In the genomic region with DNA sequence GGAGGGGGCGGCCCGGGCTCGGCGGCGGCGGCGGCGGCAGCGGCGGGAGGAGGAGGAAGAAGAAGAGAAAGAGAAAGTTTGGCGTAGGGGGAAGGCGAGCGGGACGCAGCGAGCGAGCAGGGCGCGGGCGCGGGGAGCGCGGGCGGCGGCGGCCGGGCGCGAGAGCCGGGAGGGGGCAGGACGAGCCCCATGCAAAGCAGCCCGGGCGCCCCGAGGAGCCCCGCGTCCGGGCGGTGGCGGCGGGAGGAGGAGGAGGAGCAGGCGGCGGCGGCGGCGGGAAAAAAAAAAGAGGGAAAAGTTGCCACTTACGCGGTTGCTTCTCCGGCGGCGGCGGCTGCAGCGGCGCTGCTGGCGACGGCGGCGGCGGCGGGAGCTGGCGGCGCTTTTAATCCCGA, we compare ENCODE assay signal across 8 cellular contexts. TPM values are rescaled to one million over a fixed set of nuclear protein-coding genes. Genes with fewer than 3 reads are reported as not detected.
DNase-seq lines count a peak whose midpoint lies in the region; ATAC-seq and TF ChIP-seq lines count a peak whose summit lies in the region.

No MANE protein-coding gene starts in this region.

- TF ChIP-seq CTCF in Calu3 (IDR thresholded peaks at IDR 0.05; ENCODE audit: unreplicated experiment): no peak
- TF ChIP-seq CTCF in epithelial cell of esophagus (IDR thresholded peaks at IDR 0.05; ENCODE audit: insufficient read depth, low read depth, low read length, missing control alignments): no peak

- no peak overlapping the region for H3K27ac Mint-ChIP-seq in Calu3 (ENCODE audit: unreplicated experiment)
- no peak overlapping the region for H3K27ac Mint-ChIP-seq in natural killer cell treated with Interleukin-12 subunit alpha and Interleukin-12 subunit beta and Interleukin-15 and Interleukin-18, amount 100 ng/mL, for 72 hours

- H3K9me3 Mint-ChIP-seq in Calu3 (ENCODE audit: low read depth, unreplicated experiment): no peaks in the 10 kb centered on the region
- H3K9me3 Mint-ChIP-seq in natural killer cell treated with Interleukin-12 subunit alpha and Interleukin-12 subunit beta and Interleukin-15 and Interleukin-18, amount 100 ng/mL, for 72 hours: no peaks in the 10 kb centered on the region

- peak; percentile 58 for ATAC-seq in HG03097 (IDR thresholded peaks at IDR 0.05; ENCODE audit: low FRiP score, unreplicated experiment)
- ATAC-seq in natural killer cell treated with Interleukin-12 subunit alpha and Interleukin-12 subunit beta and Interleukin-15 and Interleukin-18, amount 100 ng/mL, for 72 hours: peak; percentile 67 to 86

- H3K4me3 Mint-ChIP-seq in Calu3 (ENCODE audit: low read depth, unreplicated experiment): no peak overlapping the region
- peak overlapping the region; percentile 59 for H3K4me3 Mint-ChIP-seq in natural killer cell treated with Interleukin-12 subunit alpha and Interleukin-12 subunit beta and Interleukin-15 and Interleukin-18, amount 100 ng/mL, for 72 hours

- TF ChIP-seq POLR2A in GM19099 (IDR thresholded peaks at IDR 0.05; ENCODE audit: extremely low read depth, insufficient read length, low read depth): peak; percentile 27

- intact Hi-C loops in Calu3 (cut with micrococcal nuclease; ENCODE audit: unreplicated experiment): loop anchor here (5.0 to 10.0 kb wide), 2 partner anchors 131 to 393 kb away; no protein-coding TSS in a partner anchor

- peaks cover 20% of the 10 kb centered on the region for H3K27me3 Mint-ChIP-seq in Calu3 (ENCODE audit: unreplicated experiment)
- H3K27me3 Mint-ChIP-seq in natural killer cell treated with Interleukin-12 subunit alpha and Interleukin-12 subunit beta and Interleukin-15 and Interleukin-18, amount 100 ng/mL, for 72 hours: peaks cover 49 to 70% of the 10 kb centered on the region in 2 donors

- DNase-seq in Calu3: peak; percentile 64
- no peak for DNase-seq in SK-N-MC (ENCODE audit: low read depth, low spot score)
- peak; percentile 57 for DNase-seq in epithelial cell of esophagus (ENCODE audit: low read depth)
- no peak for DNase-seq in natural killer cell treated with Interleukin-12 subunit alpha and Interleukin-12 subunit beta and Interleukin-15 and Interleukin-18, amount 100 ng/mL, for 72 hours (ENCODE audit: low spot score)
- no peak for DNase-seq in effector CD4-positive, alpha-beta T cell
- DNase-seq in stimulated activated CD4-positive, alpha-beta T cell treated with anti-CD3 and anti-CD28 coated beads, Interleukin-1b, Interleukin-23, amount 100 ng/mL, for 48 hours: no peak

- no TSS peak for BruUV-seq in Calu3 (replicated peaks; lab: Mats Ljungman, UMichigan)

- no peaks in the 10 kb centered on the region for H3K9me3 ChIP-seq in SK-N-MC (ENCODE audit: low read depth, low read length)

- peak overlapping the region; percentile 32 for H3K9ac ChIP-seq in SK-N-MC (ENCODE audit: insufficient read length)

- H3K4me3 ChIP-seq in SK-N-MC (peak overlapping the region; percentile 70), epithelial cell of esophagus (ENCODE audit: low read length) (peak overlapping the region; percentile 31)

- peaks cover 20% of the 10 kb centered on the region for H3K4me1 Mint-ChIP-seq in Calu3 (ENCODE audit: low read depth, unreplicated experiment)
- peaks cover 22 to 40% of the 10 kb centered on the region in 2 donors for H3K4me1 Mint-ChIP-seq in natural killer cell treated with Interleukin-12 subunit alpha and Interleukin-12 subunit beta and Interleukin-15 and Interleukin-18, amount 100 ng/mL, for 72 hours (ENCODE audit: low read depth in 2 of 2)

- no peaks in the 10 kb centered on the region for H3K36me3 ChIP-seq in SK-N-MC (ENCODE audit: insufficient read depth, low read length)

- peaks cover 53% of the 10 kb centered on the region for H3K36me3 Mint-ChIP-seq in Calu3 (ENCODE audit: insufficient read depth, unreplicated experiment)
- H3K36me3 Mint-ChIP-seq in natural killer cell treated with Interleukin-12 subunit alpha and Interleukin-12 subunit beta and Interleukin-15 and Interleukin-18, amount 100 ng/mL, for 72 hours: peaks cover 6% of the 10 kb centered on the region

- no peak overlapping the region for H3K27ac ChIP-seq in SK-N-MC

- CTCF ChIA-PET in Calu3 (lab: Charles Lee): no interaction called here

RNA-seq across cellular contexts. Expression of a gene that starts 10.3 kb away (rescaled TPM):
- 13.6 and 17.8 TPM in 2 replicates for total RNA-seq in Calu3 (2022)
- total RNA-seq in natural killer cell treated with Interleukin-12 subunit alpha and Interleukin-12 subunit beta and Interleukin-15 and Interleukin-18, amount 100 ng/mL, for 72 hours: under 1 TPM; 0.50 to 0.78 TPM

Comparison
In these comparisons a context has a peak if more than half of its experiments do, and no peak if none do; other contexts are left out.
1. DNase-seq: peak in Calu3 (single experiment) and epithelial cell of esophagus (single experiment); none in SK-N-MC (single experiment), natural killer cell treated with Interleukin-12 subunit alpha and Interleukin-12 subunit beta and Interleukin-15 and Interleukin-18, amount 100 ng/mL, for 72 hours (single experiment), effector CD4-positive, alpha-beta T cell (single experiment) and stimulated activated CD4-positive, alpha-beta T cell treated with anti-CD3 and anti-CD28 coated beads, Interleukin-1b, Interleukin-23, amount 100 ng/mL, for 48 hours (single experiment).